Comparison of ENCODE assay signal across 1 cellular context in genomic region chr19:45161715-45162463, GRCh38.
TF ChIP-seq lines count a peak whose summit lies in the region.

No MANE protein-coding gene starts in this region.

TF ChIP-seq in HepG2, 621 proteins besides CTCF, POLR2A, EP300 and RAD21 (continues in another document):
- TF ChIP-seq NAIF1 (CRISPR knock-in tag; IDR thresholded peaks at IDR 0.05; ENCODE audit: borderline replicate concordance) (no peak), ZNF343 (CRISPR knock-in tag; IDR thresholded peaks at IDR 0.05) (no peak), BORCS8-MEF2B (CRISPR knock-in tag; IDR thresholded peaks at IDR 0.05) (peak; percentile 55; the same call in 1 of the 2 replicates), ERF (CRISPR knock-in tag; IDR thresholded peaks at IDR 0.05) (no peak), ZNF816 (CRISPR knock-in tag; IDR thresholded peaks at IDR 0.05; ENCODE audit: borderline replicate concordance) (no peak), SMC3 (IDR thresholded peaks at IDR 0.05; ENCODE audit: low read length) (peak; percentile 31; the same call in 1 of the 2 replicates), ZNF687 (CRISPR knock-in tag; IDR thresholded peaks at IDR 0.05) (peak; percentile 55), ZNF263 (CRISPR knock-in tag; IDR thresholded peaks at IDR 0.05) (peak; percentile 44; the same call in 1 of the 2 replicates), HBP1 (CRISPR knock-in tag; IDR thresholded peaks at IDR 0.05; ENCODE audit: low read depth) (no peak), IKZF5 (CRISPR knock-in tag; IDR thresholded peaks at IDR 0.05) (peak; percentile 27; the same call in 1 of the 2 replicates), EEA1 (CRISPR knock-in tag; IDR thresholded peaks at IDR 0.05; ENCODE audit: borderline replicate concordance) (0 out of 2 replicates have a peak, but pooled peaks have one; percentile 15), PATZ1 (CRISPR knock-in tag; IDR thresholded peaks at IDR 0.05) (peak; percentile 35; the same call in 1 of the 2 replicates), XRCC5 (optimal IDR thresholded peaks at IDR 0.05; ENCODE audit: low read length) (peak; percentile 95), SALL1 (CRISPR knock-in tag; IDR thresholded peaks at IDR 0.05) (peak; percentile 36; the same call in 1 of the 2 replicates), MAX (IDR thresholded peaks at IDR 0.05) (peak; percentile 17; the same call in 1 of the 2 replicates), FOSL1 (CRISPR knock-in tag; IDR thresholded peaks at IDR 0.05; ENCODE audit: borderline replicate concordance) (no peak), HES4 (CRISPR knock-in tag; IDR thresholded peaks at IDR 0.05; ENCODE audit: borderline replicate concordance) (no peak), MYC (CRISPR knock-in tag; IDR thresholded peaks at IDR 0.05; ENCODE audit: borderline replicate concordance) (0 out of 2 replicates have a peak, but pooled peaks have one; percentile 40), ZNF274 (CRISPR knock-in tag; IDR thresholded peaks at IDR 0.05) (peak; percentile 74; the same call in 1 of the 2 replicates), ZNF891 (CRISPR knock-in tag; IDR thresholded peaks at IDR 0.05) (peak; percentile 66; the same call in 1 of the 2 replicates), SOX13 (IDR thresholded peaks at IDR 0.05) (no peak), SOX13 (CRISPR knock-in tag; conservative IDR thresholded peaks at IDR 0.05 in 1 of 2, IDR thresholded peaks at IDR 0.05 in 1 of 2) (no peak), SPEN (CRISPR knock-in tag; IDR thresholded peaks at IDR 0.05; ENCODE audit: low read depth) (0 out of 2 replicates have a peak, but pooled peaks have one; percentile 27), SAP130 (CRISPR knock-in tag; IDR thresholded peaks at IDR 0.05; ENCODE audit: low read depth) (peak; percentile 45; the same call in 1 of the 2 replicates), NFKB2 (CRISPR knock-in tag; IDR thresholded peaks at IDR 0.05; ENCODE audit: borderline replicate concordance) (peak; percentile 38; the same call in 1 of the 2 replicates), HNRNPL (IDR thresholded peaks at IDR 0.05; ENCODE audit: low read depth, low read length) (peak; percentile 84), HNF1B (CRISPR knock-in tag; IDR thresholded peaks at IDR 0.05) (no peak), KDM2A (CRISPR knock-in tag; IDR thresholded peaks at IDR 0.05; ENCODE audit: borderline replicate concordance, low read depth) (peak; percentile 74), HNRNPLL (IDR thresholded peaks at IDR 0.05; ENCODE audit: low read depth, low read length, poor library complexity, severe bottlenecking) (peak; percentile 34), ZNF234 (CRISPR knock-in tag; conservative IDR thresholded peaks at IDR 0.05) (no peak), ZNF282 (IDR thresholded peaks at IDR 0.05; ENCODE audit: partially characterized antibody) (no peak), UBTF (CRISPR knock-in tag; IDR thresholded peaks at IDR 0.05) (peak; percentile 43; the same call in 1 of the 2 replicates), HMGXB4 (CRISPR knock-in tag; IDR thresholded peaks at IDR 0.05; ENCODE audit: borderline replicate concordance in 1 of 2, low read depth in 1 of 2) (peak in 1 of 2 experiments; percentile 61; a peak in 1 of 4 replicates), ZFP91 (CRISPR knock-in tag; IDR thresholded peaks at IDR 0.05; ENCODE audit: borderline replicate concordance) (peak; percentile 68; the same call in 1 of the 2 replicates)
